In genomic region chr6:160130729-160131484, GRCh38 we compare ENCODE assay signal across 1 cellular context.
TF ChIP-seq lines count a peak whose summit lies in the region.

No MANE protein-coding gene starts in this region.

TF ChIP-seq in HepG2, 621 proteins besides CTCF, POLR2A, EP300 and RAD21 (continued from another document):
- TF ChIP-seq, protein P1, sequence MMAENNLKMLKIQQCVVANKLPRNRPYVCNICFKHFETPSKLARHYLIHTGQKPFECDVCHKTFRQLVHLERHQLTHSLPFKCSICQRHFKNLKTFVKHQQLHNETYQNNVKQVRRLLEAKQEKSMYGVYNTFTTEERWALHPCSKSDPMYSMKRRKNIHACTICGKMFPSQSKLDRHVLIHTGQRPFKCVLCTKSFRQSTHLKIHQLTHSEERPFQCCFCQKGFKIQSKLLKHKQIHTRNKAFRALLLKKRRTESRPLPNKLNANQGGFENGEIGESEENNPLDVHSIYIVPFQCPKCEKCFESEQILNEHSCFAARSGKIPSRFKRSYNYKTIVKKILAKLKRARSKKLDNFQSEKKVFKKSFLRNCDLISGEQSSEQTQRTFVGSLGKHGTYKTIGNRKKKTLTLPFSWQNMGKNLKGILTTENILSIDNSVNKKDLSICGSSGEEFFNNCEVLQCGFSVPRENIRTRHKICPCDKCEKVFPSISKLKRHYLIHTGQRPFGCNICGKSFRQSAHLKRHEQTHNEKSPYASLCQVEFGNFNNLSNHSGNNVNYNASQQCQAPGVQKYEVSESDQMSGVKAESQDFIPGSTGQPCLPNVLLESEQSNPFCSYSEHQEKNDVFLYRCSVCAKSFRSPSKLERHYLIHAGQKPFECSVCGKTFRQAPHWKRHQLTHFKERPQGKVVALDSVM (CRISPR knock-in tag; IDR thresholded peaks at IDR 0.05), result no peak
- TF ChIP-seq RNF2 (conservative IDR thresholded peaks at IDR 0.05; ENCODE audit: low read depth), result no peak
